10 cellular contexts compared by ENCODE assay signal in the genomic region with DNA sequence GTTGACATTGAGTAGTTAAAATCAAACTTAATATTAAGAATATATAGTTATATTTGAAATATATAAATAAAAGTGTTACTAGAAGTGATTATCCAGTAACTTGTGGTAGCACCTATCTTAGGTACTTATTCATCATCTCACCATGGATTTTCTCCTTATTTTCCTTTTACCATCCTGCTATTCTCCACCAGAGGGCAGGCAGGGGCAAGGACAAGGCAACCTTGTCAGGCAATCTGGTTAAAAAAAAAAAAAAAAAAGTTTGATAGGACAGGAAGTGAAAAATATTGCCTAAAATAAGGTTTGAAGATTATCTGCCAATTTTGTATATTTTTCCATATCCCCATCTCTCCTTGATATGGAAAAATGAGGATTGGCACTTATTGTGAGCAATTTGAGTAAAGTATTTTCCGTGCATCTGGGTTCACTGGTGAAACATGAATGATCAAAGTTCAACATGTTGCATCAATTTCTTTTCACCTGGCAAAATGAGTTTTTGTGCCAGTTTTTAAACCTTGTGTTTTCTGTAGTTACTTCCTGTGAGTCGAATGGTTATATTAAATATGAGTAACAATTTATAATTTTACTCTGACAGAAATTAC.
DNase-seq lines count a peak whose midpoint lies in the region; TF ChIP-seq lines count a peak whose summit lies in the region.
"Had no signal": no experiment of that assay in that cellular context is flagged by ENCODE, and none has a peak within 500 bp of the region (broad histone marks: within the 10 kb centered on the region; RNA-seq: fewer than 3 reads in every experiment).

No MANE protein-coding gene starts in this region.

- no peaks in the 10 kb centered on the region for H3K36me3 ChIP-seq in ascending aorta
- H3K36me3 ChIP-seq: BLaER1 treated with 17β-estradiol and CSF1 and Interleukin-3, amounts not matched to agents 10 nM and 100 nM had no signal

- H3K4me3 Mint-ChIP-seq in HFFc6 (no peak overlapping the region), type B pancreatic cell (no peak overlapping the region)
- H3K4me3 Mint-ChIP-seq: activated naive CD8-positive, alpha-beta T cell had no signal

- H3K4me1 Mint-ChIP-seq in HFFc6 (ENCODE audit: low read depth) (no peaks in the 10 kb centered on the region), type B pancreatic cell (ENCODE audit: unreplicated experiment) (peaks cover 4% of the 10 kb centered on the region)

- H3K9me3 ChIP-seq in ascending aorta: no peaks in the 10 kb centered on the region
- H3K9me3 ChIP-seq: BLaER1 treated with 17β-estradiol and CSF1 and Interleukin-3, amounts not matched to agents 10 nM and 100 nM had no signal

- no peak overlapping the region for H3K27ac ChIP-seq in ascending aorta
- H3K27ac ChIP-seq: BLaER1 treated with 17β-estradiol and CSF1 and Interleukin-3, amounts not matched to agents 10 nM and 100 nM had no signal

- intact Hi-C loops in ascending aorta (cut with DNase I): loop anchor here (2.0 kb wide), 2 partner anchors 420 to 766 kb away; no protein-coding TSS in a partner anchor

- H3K9me3 Mint-ChIP-seq in HFFc6 (no peaks in the 10 kb centered on the region), type B pancreatic cell (no peaks in the 10 kb centered on the region)

- no peak overlapping the region for H3K4me3 ChIP-seq in ascending aorta
- H3K4me3 ChIP-seq: BLaER1 treated with 17β-estradiol and CSF1 and Interleukin-3, amounts not matched to agents 10 nM and 100 nM had no signal

- TF ChIP-seq CTCF in HFFc6 (IDR thresholded peaks at IDR 0.05): peak; percentile 90
- peak in 2 of 3 experiments; percentile 51 to 67 for TF ChIP-seq CTCF in ascending aorta (IDR thresholded peaks at IDR 0.05)
- peak; percentile 87 for TF ChIP-seq CTCF in type B pancreatic cell (conservative IDR thresholded peaks at IDR 0.05)

- H3K4me1 ChIP-seq in ascending aorta: no peaks in the 10 kb centered on the region
- H3K4me1 ChIP-seq: BLaER1 treated with 17β-estradiol and CSF1 and Interleukin-3, amounts not matched to agents 10 nM and 100 nM had no signal

- DNase-seq in NCI-H510A treated with DMSO at 0.1 percent for 48 hours (lab: John Stamatoyannopoulos, UW): peak; percentile 31
- no peak for DNase-seq in NCI-H510A (lab: John Stamatoyannopoulos, UW)
- DNase-seq in HFFc6: peak; percentile 48
- DNase-seq in NCI-H146 treated with DMSO at 0.1 percent for 48 hours (lab: John Stamatoyannopoulos, UW; ENCODE audit: unreplicated experiment): peak; percentile 9
- DNase-seq in ascending aorta (ENCODE audit: low spot score in 2 of 2): no peak
- peak; percentile 62 for DNase-seq in inferior parietal cortex (ENCODE audit: extremely low spot score)
- DNase-seq in type B pancreatic cell (ENCODE audit: extremely low spot score, unreplicated experiment): no peak
- no peak for DNase-seq in DMS79 (lab: John Stamatoyannopoulos, UW)

- H3K27ac Mint-ChIP-seq in HFFc6 (no peak overlapping the region), type B pancreatic cell (no peak overlapping the region)
- H3K27ac Mint-ChIP-seq: activated naive CD8-positive, alpha-beta T cell had no signal

- H3K36me3 Mint-ChIP-seq in HFFc6 (ENCODE audit: low read depth): no peaks in the 10 kb centered on the region
- no peaks in the 10 kb centered on the region for H3K36me3 Mint-ChIP-seq in type B pancreatic cell
- H3K36me3 Mint-ChIP-seq: activated naive CD8-positive, alpha-beta T cell had no signal

- no peaks in the 10 kb centered on the region for H3K27me3 Mint-ChIP-seq in HFFc6 (ENCODE audit: insufficient read depth)
- H3K27me3 Mint-ChIP-seq in type B pancreatic cell: no peaks in the 10 kb centered on the region
- H3K27me3 Mint-ChIP-seq: activated naive CD8-positive, alpha-beta T cell had no signal

- no peaks in the 10 kb centered on the region for H3K27me3 ChIP-seq in ascending aorta
- H3K27me3 ChIP-seq: BLaER1 treated with 17β-estradiol and CSF1 and Interleukin-3, amounts not matched to agents 10 nM and 100 nM had no signal

Comparison
In these comparisons a context has a peak if more than half of its experiments do, and no peak if none do; other contexts are left out.
1. DNase-seq: peak in NCI-H510A treated with DMSO at 0.1 percent for 48 hours (single experiment), HFFc6 (single experiment), NCI-H146 treated with DMSO at 0.1 percent for 48 hours (single experiment) and inferior parietal cortex (single experiment); none in NCI-H510A (single experiment), ascending aorta (0 of 2), type B pancreatic cell (single experiment) and DMS79 (single experiment).
2. Peak in every context shown above with its lines, with median percentiles within 50 percentile points of each other: CTCF ChIP-seq.